In genomic region chr4:26452565-26453531, GRCh38 we compare ENCODE assay signal across 1 cellular context.
TF ChIP-seq lines count a peak whose summit lies in the region.

No MANE protein-coding gene starts in this region.

TF ChIP-seq in IMR-90, 13 proteins besides CTCF, POLR2A, EP300 and RAD21 (continued from another document):
- no peak for TF ChIP-seq ELK1 (IDR thresholded peaks at IDR 0.05; ENCODE audit: borderline replicate concordance, low read depth, low read length)
